1 cellular context compared by ENCODE assay signal in the genomic region with DNA sequence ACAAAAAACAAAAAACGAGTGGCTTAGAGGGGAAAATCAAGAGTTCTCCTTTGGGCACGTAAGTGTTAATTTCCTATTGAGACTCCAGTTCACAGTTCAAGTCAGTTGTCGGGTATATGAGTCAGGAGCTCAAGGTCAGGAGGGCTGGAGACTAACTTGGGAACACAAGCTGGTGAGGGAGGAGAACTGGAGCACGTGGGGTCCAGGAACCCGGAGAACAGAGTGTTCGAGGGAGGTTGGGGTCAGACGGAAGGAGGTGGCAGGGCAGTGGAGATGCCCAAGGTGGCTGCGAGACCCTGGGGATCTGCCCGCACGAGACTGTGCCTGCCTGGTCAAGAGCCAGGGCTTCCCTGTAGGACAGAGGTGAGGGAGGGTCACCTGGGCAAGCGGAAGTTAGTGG.
TF ChIP-seq lines count a peak whose summit lies in the region.

No MANE protein-coding gene starts in this region.

TF ChIP-seq in HepG2, 621 proteins besides CTCF, POLR2A, EP300 and RAD21 (continues in another document):
- TF ChIP-seq FOSL2 (CRISPR knock-in tag; IDR thresholded peaks at IDR 0.05): peak; percentile 69
- TF ChIP-seq IKZF4 (CRISPR knock-in tag; IDR thresholded peaks at IDR 0.05; ENCODE audit: borderline replicate concordance, low read depth, not compliant biosample characterization): peak; percentile 45
- TF ChIP-seq ZNF709 (CRISPR knock-in tag; IDR thresholded peaks at IDR 0.05): no peak
- TF ChIP-seq ZNF687 (CRISPR knock-in tag; IDR thresholded peaks at IDR 0.05): peak; percentile 75
- TF ChIP-seq CENPX (CRISPR knock-in tag; IDR thresholded peaks at IDR 0.05): no peak
- peak; percentile 49; the same call in 1 of the 2 replicates for TF ChIP-seq PAXIP1 (CRISPR knock-in tag; conservative IDR thresholded peaks at IDR 0.05)
- no peak for TF ChIP-seq GABPA (IDR thresholded peaks at IDR 0.05; ENCODE audit: low read depth, low read length)
- 0 out of 2 replicates have a peak, but pooled peaks have one; percentile 32 for TF ChIP-seq GABPA (CRISPR knock-in tag; IDR thresholded peaks at IDR 0.05; ENCODE audit: low read depth)
- TF ChIP-seq NRL (CRISPR knock-in tag; IDR thresholded peaks at IDR 0.05; ENCODE audit: borderline replicate concordance): peak; percentile 65; the same call in 1 of the 2 replicates
- TF ChIP-seq ZBTB2 (CRISPR knock-in tag; IDR thresholded peaks at IDR 0.05; ENCODE audit: low read depth): no peak
- TF ChIP-seq ZNF280B (CRISPR knock-in tag; IDR thresholded peaks at IDR 0.05; ENCODE audit: borderline replicate concordance): 0 out of 2 replicates have a peak, but pooled peaks have one; percentile 60
- peak; percentile 39; the same call in 1 of the 2 replicates for TF ChIP-seq ARID5B (CRISPR knock-in tag; IDR thresholded peaks at IDR 0.05)
- peak; percentile 93 for TF ChIP-seq ZNF652 (CRISPR knock-in tag; IDR thresholded peaks at IDR 0.05; ENCODE audit: borderline replicate concordance, low read depth)
- TF ChIP-seq, protein P1, sequence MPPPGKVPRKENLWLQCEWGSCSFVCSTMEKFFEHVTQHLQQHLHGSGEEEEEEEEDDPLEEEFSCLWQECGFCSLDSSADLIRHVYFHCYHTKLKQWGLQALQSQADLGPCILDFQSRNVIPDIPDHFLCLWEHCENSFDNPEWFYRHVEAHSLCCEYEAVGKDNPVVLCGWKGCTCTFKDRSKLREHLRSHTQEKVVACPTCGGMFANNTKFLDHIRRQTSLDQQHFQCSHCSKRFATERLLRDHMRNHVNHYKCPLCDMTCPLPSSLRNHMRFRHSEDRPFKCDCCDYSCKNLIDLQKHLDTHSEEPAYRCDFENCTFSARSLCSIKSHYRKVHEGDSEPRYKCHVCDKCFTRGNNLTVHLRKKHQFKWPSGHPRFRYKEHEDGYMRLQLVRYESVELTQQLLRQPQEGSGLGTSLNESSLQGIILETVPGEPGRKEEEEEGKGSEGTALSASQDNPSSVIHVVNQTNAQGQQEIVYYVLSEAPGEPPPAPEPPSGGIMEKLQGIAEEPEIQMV (CRISPR knock-in tag; IDR thresholded peaks at IDR 0.05; ENCODE audit: low read depth): no peak
- TF ChIP-seq ZNF615 (CRISPR knock-in tag; IDR thresholded peaks at IDR 0.05; ENCODE audit: borderline replicate concordance): no peak
- 0 out of 2 replicates have a peak, but pooled peaks have one; percentile 20 for TF ChIP-seq FOSL1 (CRISPR knock-in tag; IDR thresholded peaks at IDR 0.05; ENCODE audit: borderline replicate concordance)
- TF ChIP-seq, protein P2, sequence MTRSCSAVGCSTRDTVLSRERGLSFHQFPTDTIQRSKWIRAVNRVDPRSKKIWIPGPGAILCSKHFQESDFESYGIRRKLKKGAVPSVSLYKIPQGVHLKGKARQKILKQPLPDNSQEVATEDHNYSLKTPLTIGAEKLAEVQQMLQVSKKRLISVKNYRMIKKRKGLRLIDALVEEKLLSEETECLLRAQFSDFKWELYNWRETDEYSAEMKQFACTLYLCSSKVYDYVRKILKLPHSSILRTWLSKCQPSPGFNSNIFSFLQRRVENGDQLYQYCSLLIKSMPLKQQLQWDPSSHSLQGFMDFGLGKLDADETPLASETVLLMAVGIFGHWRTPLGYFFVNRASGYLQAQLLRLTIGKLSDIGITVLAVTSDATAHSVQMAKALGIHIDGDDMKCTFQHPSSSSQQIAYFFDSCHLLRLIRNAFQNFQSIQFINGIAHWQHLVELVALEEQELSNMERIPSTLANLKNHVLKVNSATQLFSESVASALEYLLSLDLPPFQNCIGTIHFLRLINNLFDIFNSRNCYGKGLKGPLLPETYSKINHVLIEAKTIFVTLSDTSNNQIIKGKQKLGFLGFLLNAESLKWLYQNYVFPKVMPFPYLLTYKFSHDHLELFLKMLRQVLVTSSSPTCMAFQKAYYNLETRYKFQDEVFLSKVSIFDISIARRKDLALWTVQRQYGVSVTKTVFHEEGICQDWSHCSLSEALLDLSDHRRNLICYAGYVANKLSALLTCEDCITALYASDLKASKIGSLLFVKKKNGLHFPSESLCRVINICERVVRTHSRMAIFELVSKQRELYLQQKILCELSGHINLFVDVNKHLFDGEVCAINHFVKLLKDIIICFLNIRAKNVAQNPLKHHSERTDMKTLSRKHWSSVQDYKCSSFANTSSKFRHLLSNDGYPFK (CRISPR knock-in tag; IDR thresholded peaks at IDR 0.05; ENCODE audit: borderline replicate concordance): no peak
- TF ChIP-seq ZNF337 (CRISPR knock-in tag; IDR thresholded peaks at IDR 0.05; ENCODE audit: borderline replicate concordance, low read depth): no peak
- TF ChIP-seq NR2F6 (IDR thresholded peaks at IDR 0.05): no peak
- 0 out of 2 replicates have a peak, but pooled peaks have one; percentile 28 for TF ChIP-seq NR2F6 (CRISPR knock-in tag; IDR thresholded peaks at IDR 0.05)
- peak; percentile 67 for TF ChIP-seq MAX (IDR thresholded peaks at IDR 0.05)
- TF ChIP-seq THAP8 (CRISPR knock-in tag; IDR thresholded peaks at IDR 0.05; ENCODE audit: borderline replicate concordance): no peak
- TF ChIP-seq HNF4A (CRISPR knock-in tag; IDR thresholded peaks at IDR 0.05): peak; percentile 61
- TF ChIP-seq ZNF224 (CRISPR knock-in tag; IDR thresholded peaks at IDR 0.05): no peak
- no peak for TF ChIP-seq ZNF607 (CRISPR knock-in tag; IDR thresholded peaks at IDR 0.05; ENCODE audit: borderline replicate concordance)
- TF ChIP-seq RARA (CRISPR knock-in tag; IDR thresholded peaks at IDR 0.05): peak; percentile 53
- no peak for TF ChIP-seq MTF1 (CRISPR knock-in tag; IDR thresholded peaks at IDR 0.05)
- TF ChIP-seq SOX6 (IDR thresholded peaks at IDR 0.05): no peak
- 0 out of 2 replicates have a peak, but pooled peaks have one; percentile 11 for TF ChIP-seq SOX6 (CRISPR knock-in tag; IDR thresholded peaks at IDR 0.05)
- TF ChIP-seq CREM (IDR thresholded peaks at IDR 0.05): peak; percentile 37; the same call in 1 of the 2 replicates
- TF ChIP-seq CREM (CRISPR knock-in tag; IDR thresholded peaks at IDR 0.05): no peak
- no peak for TF ChIP-seq ZNF781 (CRISPR knock-in tag; IDR thresholded peaks at IDR 0.05; ENCODE audit: borderline replicate concordance, not compliant biosample characterization)
- 0 out of 2 replicates have a peak, but pooled peaks have one; percentile 14 for TF ChIP-seq ATF3 (CRISPR knock-in tag; IDR thresholded peaks at IDR 0.05)
- TF ChIP-seq ZNF644 (CRISPR knock-in tag; IDR thresholded peaks at IDR 0.05; ENCODE audit: low read depth): no peak
